In genomic region chr22:48331266-48331665, GRCh38 we compare ENCODE assay signal across 28 cellular contexts.
DNase-seq lines count a peak whose midpoint lies in the region; ATAC-seq, FAIRE-seq and TF ChIP-seq lines count a peak whose summit lies in the region.
"Had no signal": no experiment of that assay in that cellular context is flagged by ENCODE, and none has a peak within 500 bp of the region (broad histone marks: within the 10 kb centered on the region; RNA-seq: fewer than 3 reads in every experiment).

No MANE protein-coding gene starts in this region.

- H3K4me1 ChIP-seq in kidney (ENCODE audit: control insufficient read depth in 1 of 2, insufficient read depth in 1 of 2, low read depth in 1 of 2, low read length in 2 of 2): no peaks in the 10 kb centered on the region
- H3K4me1 ChIP-seq in GM23338 (ENCODE audit: insufficient read depth): no peaks in the 10 kb centered on the region
- H3K4me1 ChIP-seq: BE2C, HAP-1 had no signal

- H3K4me2 ChIP-seq in GM23338: no peak overlapping the region
- H3K4me2 ChIP-seq: A549; BLaER1 treated with 17β-estradiol and CSF1 and Interleukin-3, amounts not matched to agents 10 nM and 100 nM had no signal

- H3K4me3 ChIP-seq in kidney (ENCODE audit: low read length in 2 of 2): no peak overlapping the region
- H3K4me3 ChIP-seq in GM23338: no peak overlapping the region
- H3K4me3 ChIP-seq: A549; BLaER1 treated with 17β-estradiol and CSF1 and Interleukin-3, amounts not matched to agents 10 nM and 100 nM; GM12878; GM23248; HAP-1 had no signal

- FAIRE-seq in kidney (lab: Jason Lieb, UNC): no peak
- FAIRE-seq: A549, D721Med, GM12878, GM18507, H54 had no signal

- H3K27me3 ChIP-seq in GM23338 (ENCODE audit: insufficient read depth): no peaks in the 10 kb centered on the region
- H3K27me3 ChIP-seq: BE2C; BLaER1 treated with 17β-estradiol and CSF1 and Interleukin-3, amounts not matched to agents 10 nM and 100 nM had no signal

- H3K36me3 Mint-ChIP-seq in GM23338 (ENCODE audit: low read depth): no peaks in the 10 kb centered on the region
- H3K36me3 Mint-ChIP-seq: CD14-positive monocyte; CD8-positive, alpha-beta memory T cell had no signal

- no peak overlapping the region for H2AFZ ChIP-seq in GM23338
- H2AFZ ChIP-seq: GM23248 had no signal

- H4K20me1 ChIP-seq in GM23338 (replicated peaks; ENCODE audit: insufficient read depth): no peaks in the 10 kb centered on the region

- H3K36me3 ChIP-seq in kidney (ENCODE audit: control insufficient read depth in 1 of 2, insufficient read depth in 2 of 2, low read length in 2 of 2) (no peaks in the 10 kb centered on the region), GM23338 (ENCODE audit: insufficient read depth) (0 out of 2 replicates have a peak, but pooled peaks cover 10% of the 10 kb centered on the region)
- H3K36me3 ChIP-seq: BE2C; BLaER1 treated with 17β-estradiol and CSF1 and Interleukin-3, amounts not matched to agents 10 nM and 100 nM; HAP-1 had no signal

- H3K4me1 Mint-ChIP-seq in GM23338: no peaks in the 10 kb centered on the region
- H3K4me1 Mint-ChIP-seq: CD14-positive monocyte; CD8-positive, alpha-beta memory T cell had no signal

- H3F3A ChIP-seq in GM23338 (replicated peaks; ENCODE audit: low read depth): no peaks in the 10 kb centered on the region

- H3K9me3 ChIP-seq in kidney (ENCODE audit: control insufficient read depth in 1 of 2, low read length in 2 of 2): no peaks in the 10 kb centered on the region
- H3K9me3 ChIP-seq: A549, HAP-1 had no signal

- H3K79me2 ChIP-seq in GM23338 (replicated peaks; ENCODE audit: insufficient read depth): no peaks in the 10 kb centered on the region

- H3K4me3 Mint-ChIP-seq in GM23338: no peak overlapping the region
- H3K4me3 Mint-ChIP-seq: CD14-positive monocyte; CD4-positive, alpha-beta T cell; CD8-positive, alpha-beta memory T cell; HFFc6 had no signal

- peak; percentile 50 for DNase-seq in cardiac septum (ENCODE audit: low spot score)
- no peak for DNase-seq in left cardiac atrium
- DNase-seq in kidney: peak; percentile 58
- DNase-seq in mesenteric fat pad (ENCODE audit: low spot score): peak; percentile 30
- peak; percentile 61 for DNase-seq in posterior vena cava (ENCODE audit: low spot score)
- DNase-seq in GM23338 (ENCODE audit: low spot score): no peak
- DNase-seq: 8988T; ACHN; AML-193; BE2C; CD4-positive, alpha-beta T cell; CD8-positive, alpha-beta memory T cell; DMS 273 treated with DMSO at 0.1 percent for 48 hours; DMS79; EL; GDM1; GM23248; HFFc6 had no signal

- H3K9ac ChIP-seq in kidney (ENCODE audit: low read length in 2 of 2): no peak overlapping the region
- H3K9ac ChIP-seq: BLaER1 treated with 17β-estradiol and CSF1 and Interleukin-3, amounts not matched to agents 10 nM and 100 nM; GM23248 had no signal

- intact Hi-C loops in cardiac septum (cut with DNase I): no loop called here
- intact Hi-C loops in left cardiac atrium (cut with DNase I): no loop called here
- intact Hi-C loops in kidney (cut with DNase I): no loop called here
- intact Hi-C loops in posterior vena cava (cut with DNase I): no loop called here

- TF ChIP-seq CTCF in kidney (IDR thresholded peaks at IDR 0.05; ENCODE audit: borderline replicate concordance, extremely low read depth, insufficient read depth): no peak
- no peak for TF ChIP-seq CTCF in GM23338 (conservative IDR thresholded peaks at IDR 0.05; ENCODE audit: low read depth in 2 of 2)

- peaks cover 16% of the 10 kb centered on the region; the same call in 2 of the 3 replicates for H3K9me3 Mint-ChIP-seq in GM23338

- no peaks in the 10 kb centered on the region for H3K9me2 ChIP-seq in GM23338 (ENCODE audit: insufficient read depth)

- H3K27ac ChIP-seq in kidney (ENCODE audit: low read depth in 2 of 2, low read length in 2 of 2): no peak overlapping the region
- no peak overlapping the region for H3K27ac ChIP-seq in GM23338 (ENCODE audit: low read depth)
- H3K27ac ChIP-seq: BLaER1 treated with 17β-estradiol and CSF1 and Interleukin-3, amounts not matched to agents 10 nM and 100 nM; GM23248 had no signal

- ATAC-seq in left cardiac atrium: no peak
- ATAC-seq in GM23338: no peak
- no peak for ATAC-seq in GM18909 (IDR thresholded peaks at IDR 0.05; ENCODE audit: poor library complexity, unreplicated experiment)
- no peak for ATAC-seq in GM21390 (IDR thresholded peaks at IDR 0.05; ENCODE audit: unreplicated experiment)
- ATAC-seq: A549, GM12878 had no signal

- peaks cover 9% of the 10 kb centered on the region for H3K27me3 Mint-ChIP-seq in GM23338 (ENCODE audit: insufficient read depth, low read depth, poor library complexity)
- H3K27me3 Mint-ChIP-seq: CD4-positive, alpha-beta T cell had no signal

- H3K27ac Mint-ChIP-seq in GM23338: no peak overlapping the region
- H3K27ac Mint-ChIP-seq: CD14-positive monocyte; CD4-positive, alpha-beta T cell; HFFc6 had no signal

TF ChIP-seq in GM23338, 12 proteins besides CTCF, POLR2A, EP300 and RAD21 (continues in another document):
- no peak for TF ChIP-seq ZNF114 (CRISPR knock-in tag; IDR thresholded peaks at IDR 0.05)
- no peak for TF ChIP-seq ZNF462 (CRISPR knock-in tag; IDR thresholded peaks at IDR 0.05)
- TF ChIP-seq CREB1 (CRISPR knock-in tag; IDR thresholded peaks at IDR 0.05; ENCODE audit: low read depth): no peak
- no peak for TF ChIP-seq ZNF331 (CRISPR knock-in tag; IDR thresholded peaks at IDR 0.05; ENCODE audit: low read depth)

Comparison
In these comparisons a context has a peak if more than half of its experiments do, and no peak if none do; other contexts are left out.
1. DNase-seq: peak in cardiac septum (single experiment), kidney (single experiment), mesenteric fat pad (single experiment) and posterior vena cava (single experiment); none in left cardiac atrium (single experiment) and GM23338 (single experiment).